Comparison of ENCODE assay signal across 19 cellular contexts in genomic region chr11:35563413-35564245, GRCh38. TPM values are rescaled to one million over a fixed set of nuclear protein-coding genes. Genes with fewer than 3 reads are reported as not detected.
"Had no signal": no experiment of that assay in that cellular context is flagged by ENCODE, and none has a peak within 500 bp of the region (broad histone marks: within the 10 kb centered on the region; RNA-seq: fewer than 3 reads in every experiment).

No MANE protein-coding gene starts in this region.

- H3K36me3 Mint-ChIP-seq: activated naive CD4-positive, alpha-beta T cell treated with anti-CD3 and anti-CD28 coated beads, Interleukin-2, amount 10 ng/mL, durations not matched to agents 7 days and 5 days; type B pancreatic cell had no signal

- H3K27ac ChIP-seq: body of pancreas, gastroesophageal sphincter, lower lobe of right lung, suprapubic skin had no signal

- H3K27ac Mint-ChIP-seq: activated naive CD4-positive, alpha-beta T cell treated with anti-CD3 and anti-CD28 coated beads, Interleukin-2, amount 10 ng/mL, durations not matched to agents 7 days and 5 days; activated T-helper 2 cell treated with anti-CD3 and anti-CD28 coated beads, Interferon-gamma antibody, Interleukin-2, Interleukin-4, amounts not matched to agents 10 μg/mL and 5 μg/mL and 100 μg/mL, durations not matched to agents 14 hours and 24 hours and 36 hours; naive thymus-derived CD4-positive, alpha-beta T cell; T-helper 2 cell treated with Interferon-gamma antibody and Interleukin-4, amounts not matched to agents 5 μg/mL and 100 μg/mL, for 36 hours; type B pancreatic cell had no signal

- ATAC-seq: body of pancreas; gastroesophageal sphincter; lower lobe of right lung; naive thymus-derived CD4-positive, alpha-beta T cell had no signal

- DNase-seq: activated CD4-positive, alpha-beta T cell treated with anti-CD3 and anti-CD28 coated beads, Interleukin-2, amount 50 U/mL, for 1 hour; activated naive CD4-positive, alpha-beta T cell treated with anti-CD3 and anti-CD28 coated beads, Interleukin-2, amount 10 ng/mL, durations not matched to agents 7 days and 5 days; activated T-cell treated with anti-CD3 and anti-CD28 coated beads for 4 hours; body of pancreas; dermis blood vessel endothelial cell; erythroblast; kidney glomerular epithelial cell; lower lobe of right lung; naive thymus-derived CD4-positive, alpha-beta T cell; stimulated activated CD4-positive, alpha-beta T cell treated with anti-CD3 and anti-CD28 coated beads, Interleukin-12 subunit alpha, Interleukin-12 subunit beta, amount 100 ng/mL, for 4 hours; stimulated activated naive CD4-positive, alpha-beta T cell treated with Interleukin-2 at 50 U/mL for 16 hours had no signal

- H3K9me3 Mint-ChIP-seq: activated T-helper 2 cell treated with anti-CD3 and anti-CD28 coated beads, Interferon-gamma antibody, Interleukin-2, Interleukin-4, amounts not matched to agents 10 μg/mL and 5 μg/mL and 100 μg/mL, durations not matched to agents 14 hours and 24 hours and 36 hours; T-helper 2 cell treated with Interferon-gamma antibody and Interleukin-4, amounts not matched to agents 5 μg/mL and 100 μg/mL, for 36 hours had no signal

- H3K4me3 Mint-ChIP-seq: activated naive CD4-positive, alpha-beta T cell treated with anti-CD3 and anti-CD28 coated beads, Interleukin-2, amount 10 ng/mL, durations not matched to agents 7 days and 5 days; central memory CD8-positive, alpha-beta T cell; naive thymus-derived CD4-positive, alpha-beta T cell; T-helper 2 cell treated with Interferon-gamma antibody and Interleukin-4, amounts not matched to agents 5 μg/mL and 100 μg/mL, for 36 hours; type B pancreatic cell had no signal

- H3K27me3 ChIP-seq: body of pancreas, suprapubic skin had no signal

- H3K36me3 ChIP-seq: gastroesophageal sphincter, lower lobe of right lung, suprapubic skin had no signal

- H3K4me1 ChIP-seq: body of pancreas, lower lobe of right lung had no signal

- H3K4me3 ChIP-seq: body of pancreas, gastroesophageal sphincter, lower lobe of right lung, suprapubic skin had no signal

- H3K4me1 Mint-ChIP-seq: activated naive CD4-positive, alpha-beta T cell treated with anti-CD3 and anti-CD28 coated beads, Interleukin-2, amount 10 ng/mL, durations not matched to agents 7 days and 5 days; central memory CD8-positive, alpha-beta T cell; naive thymus-derived CD4-positive, alpha-beta T cell had no signal

RNA-seq across cellular contexts. Expression of gene PAMR1, which starts 38.2 kb away (rescaled TPM):
- total RNA-seq: activated CD8-positive, alpha-beta memory T cell treated with anti-CD3 and anti-CD28 coated beads for 36 hours; activated T-helper 2 cell treated with anti-CD3 and anti-CD28 coated beads, Interferon-gamma antibody, Interleukin-2, Interleukin-4, amounts not matched to agents 10 μg/mL and 5 μg/mL and 100 μg/mL, durations not matched to agents 14 hours and 24 hours and 36 hours; naive thymus-derived CD4-positive, alpha-beta T cell had no signal
- polyA plus RNA-seq: naive thymus-derived CD4-positive, alpha-beta T cell had no signal

RNA-seq across cellular contexts. Expression of gene FJX1, which starts 54.6 kb away (rescaled TPM):
- total RNA-seq: mononuclear cell had no signal
- polyA plus RNA-seq: naive thymus-derived CD4-positive, alpha-beta T cell had no signal
